1 cellular context compared by ENCODE assay signal in the genomic region with DNA sequence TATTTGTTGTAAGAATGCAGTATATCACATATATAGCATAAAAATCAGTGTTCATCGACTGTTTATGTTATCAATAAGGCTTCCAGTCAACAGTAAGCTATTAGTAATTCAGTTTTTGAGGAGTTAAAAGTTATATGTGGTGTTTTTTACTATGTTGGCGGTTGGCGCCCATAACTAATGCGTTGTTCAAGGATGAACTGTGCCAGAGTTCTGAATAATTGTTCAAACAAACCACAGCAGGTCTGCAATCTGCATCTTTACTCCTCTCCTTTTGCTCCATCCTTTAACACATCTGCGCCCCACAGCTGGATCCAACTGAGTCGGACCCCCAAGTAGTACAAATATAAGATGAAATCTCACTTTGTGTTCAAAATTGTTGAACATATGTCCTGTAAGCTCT.
TF ChIP-seq lines count a peak whose summit lies in the region.

No MANE protein-coding gene starts in this region.

TF ChIP-seq in IMR-90, 13 proteins besides CTCF, POLR2A, EP300 and RAD21:
- TF ChIP-seq BHLHE40 (IDR thresholded peaks at IDR 0.05; ENCODE audit: low read depth, low read length) (no peak), CHD1 (IDR thresholded peaks at IDR 0.05; ENCODE audit: low read depth, low read length) (no peak), FOS (IDR thresholded peaks at IDR 0.05; ENCODE audit: low read depth, low read length) (no peak), RFX5 (IDR thresholded peaks at IDR 0.05; ENCODE audit: low read depth, low read length) (no peak), CEBPB (IDR thresholded peaks at IDR 0.05; ENCODE audit: low read depth, low read length) (no peak), SMC3 (IDR thresholded peaks at IDR 0.05; ENCODE audit: low read depth, low read length) (no peak), MXI1 (IDR thresholded peaks at IDR 0.05; ENCODE audit: borderline replicate concordance, low read depth, low read length) (no peak), NFE2L2 (IDR thresholded peaks at IDR 0.05; ENCODE audit: low read depth, low read length) (no peak), MAZ (IDR thresholded peaks at IDR 0.05; ENCODE audit: borderline replicate concordance, low read depth, low read length) (no peak), RCOR1 (IDR thresholded peaks at IDR 0.05; ENCODE audit: insufficient replicate concordance, low read length) (no peak), MAFK (IDR thresholded peaks at IDR 0.05; ENCODE audit: low read depth, low read length) (no peak)
- TF ChIP-seq, protein P1, sequence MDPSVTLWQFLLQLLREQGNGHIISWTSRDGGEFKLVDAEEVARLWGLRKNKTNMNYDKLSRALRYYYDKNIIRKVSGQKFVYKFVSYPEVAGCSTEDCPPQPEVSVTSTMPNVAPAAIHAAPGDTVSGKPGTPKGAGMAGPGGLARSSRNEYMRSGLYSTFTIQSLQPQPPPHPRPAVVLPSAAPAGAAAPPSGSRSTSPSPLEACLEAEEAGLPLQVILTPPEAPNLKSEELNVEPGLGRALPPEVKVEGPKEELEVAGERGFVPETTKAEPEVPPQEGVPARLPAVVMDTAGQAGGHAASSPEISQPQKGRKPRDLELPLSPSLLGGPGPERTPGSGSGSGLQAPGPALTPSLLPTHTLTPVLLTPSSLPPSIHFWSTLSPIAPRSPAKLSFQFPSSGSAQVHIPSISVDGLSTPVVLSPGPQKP (IDR thresholded peaks at IDR 0.05; ENCODE audit: borderline replicate concordance, low read depth, low read length): no peak
- TF ChIP-seq, protein P2, sequence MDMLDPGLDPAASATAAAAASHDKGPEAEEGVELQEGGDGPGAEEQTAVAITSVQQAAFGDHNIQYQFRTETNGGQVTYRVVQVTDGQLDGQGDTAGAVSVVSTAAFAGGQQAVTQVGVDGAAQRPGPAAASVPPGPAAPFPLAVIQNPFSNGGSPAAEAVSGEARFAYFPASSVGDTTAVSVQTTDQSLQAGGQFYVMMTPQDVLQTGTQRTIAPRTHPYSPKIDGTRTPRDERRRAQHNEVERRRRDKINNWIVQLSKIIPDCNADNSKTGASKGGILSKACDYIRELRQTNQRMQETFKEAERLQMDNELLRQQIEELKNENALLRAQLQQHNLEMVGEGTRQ (IDR thresholded peaks at IDR 0.05; ENCODE audit: low read depth, low read length): no peak
